In genomic region chr3:160398820-160399346, GRCh38 we compare ENCODE assay signal across 8 cellular contexts. TPM values are rescaled to one million over a fixed set of nuclear protein-coding genes. Genes with fewer than 3 reads are reported as not detected.
DNase-seq lines count a peak whose midpoint lies in the region; ATAC-seq lines count a peak whose summit lies in the region.

IFT80 (minus strand) TSS chr3:160399225; CDS start chr3:160384600, 14,625 bp downstream.

- DNase-seq in GM04503 (ENCODE audit: low read depth) (peak; percentile 78), NCI-H1105 (lab: John Stamatoyannopoulos, UW) (peak; percentile 99), SKM-1 treated with dmso at 0.1 percent for 144 hours (lab: John Stamatoyannopoulos, UW; ENCODE audit: unreplicated experiment) (peak; percentile 96), glomerular endothelial cell (ENCODE audit: extremely low read depth, low read depth, low spot score) (peak; percentile 87), occipital lobe (lab: John Stamatoyannopoulos, UW) (peak; percentile 88)

- H3K27ac ChIP-seq in temporal lobe (ENCODE audit: low read depth, low read length): peak within 1 kb of the TSS; percentile 72

- H3K4me3 Mint-ChIP-seq in activated naive CD8-positive, alpha-beta T cell: peak within 1 kb of the TSS; percentile 98

- H3K27me3 Mint-ChIP-seq in activated naive CD8-positive, alpha-beta T cell: peaks cover 10% of the 10 kb centered on the region

- H3K27ac Mint-ChIP-seq in activated naive CD8-positive, alpha-beta T cell: peak within 1 kb of the TSS; percentile 97

- peaks cover 16% of the 10 kb centered on the region for H3K36me3 Mint-ChIP-seq in activated naive CD8-positive, alpha-beta T cell

- ATAC-seq in HG02623 (IDR thresholded peaks at IDR 0.05; ENCODE audit: unreplicated experiment): peak; percentile 93

- H3K4me1 Mint-ChIP-seq in activated naive CD8-positive, alpha-beta T cell (ENCODE audit: low read depth): peaks cover 48% of the 10 kb centered on the region

- no peaks in the 10 kb centered on the region for H3K9me3 Mint-ChIP-seq in activated naive CD8-positive, alpha-beta T cell (ENCODE audit: low read depth)

RNA-seq across cellular contexts. Expression of gene IFT80, which starts in this region (rescaled TPM):
- total RNA-seq in glomerular endothelial cell (12.1 and 16.5 TPM in 2 replicates), occipital lobe (83.8 TPM), temporal lobe (55.3 TPM)

Comparison
In these comparisons a context has a peak if more than half of its experiments do, and no peak if none do; other contexts are left out.
1. Peak in every context shown above with its lines: DNase-seq, ATAC-seq and H3K27ac ChIP-seq.